11 cellular contexts compared by ENCODE assay signal in the genomic region with DNA sequence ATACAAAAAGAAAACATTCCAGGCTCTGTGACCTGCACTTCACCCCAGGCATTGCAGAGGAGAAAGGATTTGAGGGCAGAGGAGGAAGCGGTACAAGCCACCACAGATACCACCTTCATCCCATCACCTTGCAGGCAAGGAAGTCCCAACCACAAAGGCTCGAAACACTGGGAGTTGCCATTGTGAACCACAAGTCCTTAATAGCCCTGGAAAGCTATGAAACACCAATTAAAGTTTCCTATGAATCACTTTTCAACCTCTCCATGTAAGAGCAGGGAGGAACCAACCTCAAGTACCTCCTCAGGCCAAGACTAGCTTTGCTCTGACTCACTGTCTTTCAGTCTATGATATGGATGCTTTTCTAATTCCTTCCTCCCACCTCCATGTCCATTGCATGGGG. TPM values are rescaled to one million over a fixed set of nuclear protein-coding genes. Genes with fewer than 3 reads are reported as not detected.
A peak's percentile ranks its signal among the peaks of the same experiment; 100 is the strongest.
DNase-seq lines count a peak whose midpoint lies in the region; ATAC-seq, FAIRE-seq and TF ChIP-seq lines count a peak whose summit lies in the region.
"Had no signal": no experiment of that assay in that cellular context is flagged by ENCODE, and none has a peak within 500 bp of the region (broad histone marks: within the 10 kb centered on the region; RNA-seq: fewer than 3 reads in every experiment).

No MANE protein-coding gene starts in this region.

- TF ChIP-seq POLR2A in upper lobe of left lung (IDR thresholded peaks at IDR 0.05), result no peak

- peak; percentile 98 for FAIRE-seq in bronchial epithelial cell (lab: Jason Lieb, UNC)

- TF ChIP-seq EP300 in upper lobe of left lung (IDR thresholded peaks at IDR 0.05), result peak in 1 of 4 donors; percentile 23

- H3K36me3 ChIP-seq in bronchial epithelial cell (ENCODE audit: control insufficient read depth, insufficient read depth, low read length) (peaks cover 2% of the 10 kb centered on the region), upper lobe of left lung (no peaks in the 10 kb centered on the region)
- H3K36me3 ChIP-seq: esophagus muscularis mucosa had no signal

- peak; percentile 33 for DNase-seq in stimulated activated CD4-positive, alpha-beta T cell treated with anti-CD3 and anti-CD28 coated beads, Interleukin-15, amount 100 ng/mL, for 24 hours
- no peak for DNase-seq in stimulated activated CD4-positive, alpha-beta T cell treated with anti-CD3 and anti-CD28 coated beads, Interleukin-4, amount 100 ng/mL, for 4 hours
- DNase-seq in NCI-H226 (peak; percentile 97), bronchial epithelial cell (ENCODE audit: low read depth) (peak; percentile 100), upper lobe of left lung (peak in 1 of 2 donors; percentile 44), NCI-H2227 treated with DMSO at 0.1 percent for 48 hours (lab: John Stamatoyannopoulos, UW) (no peak)
- DNase-seq: CD4-positive, CD25-positive, alpha-beta regulatory T cell had no signal

- TF ChIP-seq CTCF in bronchial epithelial cell (IDR thresholded peaks at IDR 0.05; ENCODE audit: insufficient read depth, low read length, severe bottlenecking) (no peak), upper lobe of left lung (IDR thresholded peaks at IDR 0.05) (no peak)

- H3K4me3 ChIP-seq in bronchial epithelial cell (ENCODE audit: low read depth, low read length), result no peak overlapping the region
- H3K4me3 ChIP-seq in upper lobe of left lung, result no peak overlapping the region
- H3K4me3 ChIP-seq: esophagus muscularis mucosa had no signal

- H3K27ac ChIP-seq in upper lobe of left lung, result no peak overlapping the region
- H3K27ac ChIP-seq: esophagus muscularis mucosa had no signal

- ATAC-seq in upper lobe of left lung (ENCODE audit: low FRiP score in 2 of 2) (peak; percentile 29 to 37), HG02763 (IDR thresholded peaks at IDR 0.05; ENCODE audit: unreplicated experiment) (no peak), HG03442 (IDR thresholded peaks at IDR 0.05; ENCODE audit: unreplicated experiment) (no peak)
- ATAC-seq: left lobe of liver had no signal

- WGBS in upper lobe of left lung, 2 donors, result 56 to 64% methylated on average over 2 of the region's 2 CpGs

- no peaks in the 10 kb centered on the region for H3K27me3 ChIP-seq in bronchial epithelial cell (ENCODE audit: control insufficient read depth, insufficient read depth, low read length)
- H3K27me3 ChIP-seq in upper lobe of left lung, result no peaks in the 10 kb centered on the region
- H3K27me3 ChIP-seq: esophagus muscularis mucosa had no signal

- H3K9me3 ChIP-seq in upper lobe of left lung, result no peaks in the 10 kb centered on the region
- H3K9me3 ChIP-seq: esophagus muscularis mucosa had no signal

- peaks cover 0 to 14% (median 11%) of the 10 kb centered on the region in 4 donors for H3K4me1 ChIP-seq in upper lobe of left lung

RNA-seq across cellular contexts. Expression of a gene that starts 27.0 kb away (rescaled TPM):
- 11.6 and 13.8 TPM in 2 replicates for total RNA-seq in bronchial epithelial cell
- 10 to 100 TPM in 3 of 6 donors, 1 to 10 TPM in 3; 7.6 to 14.5 (median 11.2) TPM for total RNA-seq in upper lobe of left lung

Comparison
In these comparisons a context has a peak if more than half of its experiments do, and no peak if none do; other contexts are left out.
1. DNase-seq: peak in stimulated activated CD4-positive, alpha-beta T cell treated with anti-CD3 and anti-CD28 coated beads, Interleukin-15, amount 100 ng/mL, for 24 hours (single experiment), NCI-H226 (single experiment) and bronchial epithelial cell (single experiment); none in stimulated activated CD4-positive, alpha-beta T cell treated with anti-CD3 and anti-CD28 coated beads, Interleukin-4, amount 100 ng/mL, for 4 hours (0 of 2) and NCI-H2227 treated with DMSO at 0.1 percent for 48 hours (single experiment).
2. ATAC-seq: peak in upper lobe of left lung (2 of 2); none in HG02763 (single experiment) and HG03442 (single experiment).